ENCODE assay signal across 27 cellular contexts in the genomic region with DNA sequence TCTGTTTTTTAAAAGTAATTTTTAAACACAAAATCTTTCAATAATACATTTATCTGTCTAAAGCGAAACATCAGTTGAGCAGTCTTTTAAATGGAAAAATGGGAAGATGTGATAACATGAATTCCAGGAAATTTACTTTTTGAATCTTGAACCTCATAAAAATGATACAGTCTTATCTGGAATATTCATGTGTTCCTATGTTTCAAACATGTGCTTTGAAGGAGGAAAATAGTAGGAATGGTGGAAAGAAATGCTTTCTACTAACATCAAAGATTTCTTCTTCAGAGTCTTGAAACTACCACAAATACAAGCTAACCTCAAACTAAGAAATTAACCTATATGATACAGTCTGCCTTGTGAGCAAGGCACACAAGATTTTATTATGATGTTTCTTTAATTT.
"Had no signal": no experiment of that assay in that cellular context is flagged by ENCODE, and none has a peak within 500 bp of the region (broad histone marks: within the 10 kb centered on the region; RNA-seq: fewer than 3 reads in every experiment).

No MANE protein-coding gene starts in this region.

- H3K4me1 ChIP-seq: suprapubic skin, testis, thyroid gland, transverse colon, upper lobe of left lung, upper lobe of right lung, uterus, vagina had no signal

- H3K9me3 ChIP-seq: stomach, suprapubic skin, testis, thoracic aorta, thyroid gland, tibial artery, tibial nerve, transverse colon, upper lobe of left lung, upper lobe of right lung, uterus, vagina had no signal

- H3K27me3 ChIP-seq: stomach, suprapubic skin, testis, thyroid gland, tibial artery, tibial nerve, transverse colon, upper lobe of left lung, upper lobe of right lung, uterus, vagina had no signal

- H3K4me3 ChIP-seq: stomach, suprapubic skin, testis, thoracic aorta, thyroid gland, tibial artery, tibial nerve, transverse colon, upper lobe of left lung, upper lobe of right lung, uterus, vagina had no signal

- H3K36me3 ChIP-seq: stomach, suprapubic skin, thoracic aorta, thyroid gland, tibial artery, tibial nerve, transverse colon, upper lobe of left lung, upper lobe of right lung, uterus, vagina had no signal

- ATAC-seq: stimulated activated effector memory CD8-positive, alpha-beta T cell treated with anti-CD3 and anti-CD28 coated beads, Interleukin-12 subunit alpha, Interleukin-12 subunit beta, amount 100 ng/mL, for 72 hours; stimulated activated memory B cell treated with anti-CD40 and anti-IgM and Interleukin-4, amounts not matched to agents 10 μg/mL and 1 μg/mL and 100 μg/mL, for 72 hours; stimulated activated naive B cell treated with anti-CD40 and anti-IgM and Interleukin-4, amounts not matched to agents 10 μg/mL and 1 μg/mL and 100 μg/mL, for 72 hours; stimulated activated naive CD8-positive, alpha-beta T cell treated with anti-CD3 and anti-CD28 coated beads, Interleukin-15, amount 100 ng/mL, for 72 hours; stimulated activated naive CD8-positive, alpha-beta T cell treated with anti-CD3 and anti-CD28 coated beads, Interleukin-15, Interleukin-2, amounts not matched to agents 100 U/mL and 50 U/mL, for 24 hours; upper lobe of right lung had no signal

- H3K27ac ChIP-seq: stomach, suprapubic skin, testis, thoracic aorta, thyroid gland, tibial artery, tibial nerve, transverse colon, upper lobe of left lung, upper lobe of right lung, uterus, vagina had no signal

- FAIRE-seq: urothelium cell line had no signal

- DNase-seq: stimulated activated CD4-positive, alpha-beta T cell treated with anti-CD3 and anti-CD28 coated beads, Interleukin-2, amount 100 ng/mL, for 48 hours; stimulated activated CD4-positive, alpha-beta T cell treated with anti-CD3 and anti-CD28 coated beads, Interleukin-4, amount 100 ng/mL, for 1 hour; stimulated activated CD4-positive, alpha-beta T cell treated with anti-CD3 and anti-CD28 coated beads, Interleukin-4, amount 100 ng/mL, for 24 hours; stimulated activated CD4-positive, alpha-beta T cell treated with anti-CD3 and anti-CD28 coated beads, Interleukin-4, amount 100 ng/mL, for 4 hours; stimulated activated CD8-positive, alpha-beta memory T cell treated with anti-CD3 and anti-CD28 coated beads, Interleukin-4, amount 100 ng/mL, for 48 hours; stimulated activated naive B cell treated with anti-CD40 and anti-IgM and Interleukin-4, amounts not matched to agents 10 μg/mL and 1 μg/mL and 100 μg/mL, for 72 hours; stimulated activated naive CD4-positive, alpha-beta T cell; stimulated activated naive CD4-positive, alpha-beta T cell treated with Interleukin-2 at 50 U/mL for 16 hours; stimulated activated naive CD8-positive, alpha-beta T cell treated with anti-CD3 and anti-CD28 coated beads, Interleukin-15, amount 100 ng/mL, for 72 hours; stimulated activated naive CD8-positive, alpha-beta T cell treated with anti-CD3 and anti-CD28 coated beads, Interleukin-15, Interleukin-2, amounts not matched to agents 100 U/mL and 50 U/mL, for 24 hours; stomach; substantia nigra; testis; thyroid gland; tibial artery; transverse colon; trophoblast cell; upper lobe of left lung; upper lobe of right lung; uterus had no signal
